9 cellular contexts compared by ENCODE assay signal in the genomic region with DNA sequence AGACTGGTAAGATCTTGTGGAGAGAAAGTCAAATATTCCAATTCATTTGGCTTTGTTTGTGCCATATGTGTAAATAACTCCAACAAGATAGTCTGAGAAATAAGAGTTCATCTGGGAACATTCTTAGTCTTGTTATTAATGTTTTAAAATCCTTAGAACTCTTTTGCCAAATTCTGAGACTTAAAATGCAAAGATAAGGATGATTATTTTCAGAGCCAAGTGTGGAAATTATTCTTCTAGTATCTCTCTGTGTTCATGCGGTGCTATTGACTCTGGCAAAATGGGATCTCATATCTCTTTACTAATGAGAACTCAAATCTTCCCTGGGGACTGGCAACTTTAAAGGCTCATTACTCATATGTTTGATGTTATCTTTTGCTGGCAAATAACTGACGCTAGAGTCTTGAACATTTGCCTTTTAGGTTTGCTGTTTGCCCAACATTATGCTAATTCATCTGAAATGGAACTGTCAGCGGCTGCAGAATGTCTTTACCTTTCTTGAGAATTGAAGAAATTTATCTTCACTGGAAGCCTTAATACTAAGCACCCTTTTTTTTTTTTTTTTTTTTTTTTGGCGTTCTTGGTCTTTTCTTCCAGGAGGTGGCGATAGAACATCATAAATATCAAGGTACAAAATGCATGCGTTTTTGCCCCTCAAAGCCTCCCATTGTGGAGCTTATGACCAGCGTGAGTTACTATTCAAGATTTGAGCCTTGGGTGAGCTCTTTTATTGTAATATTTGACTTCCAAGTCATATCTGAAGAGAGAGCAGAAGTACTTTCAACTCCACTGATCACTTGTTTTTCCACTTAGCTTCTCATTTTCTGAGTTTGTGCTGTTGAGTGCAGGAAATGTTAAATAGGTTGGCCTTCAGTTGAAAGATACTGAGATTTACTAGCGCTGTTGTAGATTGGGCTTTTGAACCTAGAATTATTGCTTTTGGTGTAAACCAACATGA.
DNase-seq lines count a peak whose midpoint lies in the region; ATAC-seq, FAIRE-seq and TF ChIP-seq lines count a peak whose summit lies in the region.
"Had no signal": no experiment of that assay in that cellular context is flagged by ENCODE, and none has a peak within 500 bp of the region (broad histone marks: within the 10 kb centered on the region; RNA-seq: fewer than 3 reads in every experiment).

No MANE protein-coding gene starts in this region.

- peak in 1 of 2 donors; percentile 9 for DNase-seq in activated T-cell treated with anti-CD3 and anti-CD28 coated beads, Interleukin-2, amount 50 U/mL, for 72 hours
- no peak for DNase-seq in activated T-cell treated with anti-CD3 and anti-CD28 coated beads, Interleukin-2, amount 50 U/mL, for 1 hour
- peak; percentile 34 for DNase-seq in HS-27A (ENCODE audit: low read depth)
- DNase-seq in NCI-H82 (lab: John Stamatoyannopoulos, UW) = peak; percentile 80
- DNase-seq in bronchial epithelial cell (ENCODE audit: low read depth) = peak; percentile 50
- DNase-seq in kidney glomerular epithelial cell (lab: John Stamatoyannopoulos, UW) = peak; percentile 29
- DNase-seq in thyroid gland = peak; percentile 31 to 35
- DNase-seq in GF-D8 (lab: John Stamatoyannopoulos, UW) = no peak

- H3K4me3 Mint-ChIP-seq in activated T-cell treated with anti-CD3 and anti-CD28 coated beads, Interleukin-2, amount 50 U/mL, for 72 hours = peak overlapping the region in 1 of 2 donors; percentile 3
- H3K4me3 Mint-ChIP-seq: dendritic cell treated with granulocyte-macrophage colony-stimulating factor and Interleukin-4, amounts not matched to agents 40 ng/mL and 50 ng/mL, for 4 days had no signal

- H3K4me3 ChIP-seq in bronchial epithelial cell (ENCODE audit: low read depth, low read length) = no peak overlapping the region
- H3K4me3 ChIP-seq in thyroid gland (replicated peaks in 1 of 3) = no peak overlapping the region

- intact Hi-C loops in thyroid gland (cut with DNase I) = loop anchor here (5.0 kb wide), 1 partner anchor 587 kb away; no protein-coding TSS in a partner anchor

- peak; percentile 60 to 70 for ATAC-seq in activated T-cell treated with anti-CD3 and anti-CD28 coated beads, Interleukin-2, amount 50 U/mL, for 72 hours (replicated peaks in 1 of 2)

- WGBS in thyroid gland, 2 donors = 6 to 8% methylated on average over 8 of the region's 8 CpGs

- peaks cover 2 to 12% of the 10 kb centered on the region in 2 donors for H3K36me3 Mint-ChIP-seq in activated T-cell treated with anti-CD3 and anti-CD28 coated beads, Interleukin-2, amount 50 U/mL, for 72 hours (ENCODE audit: insufficient read depth in 2 of 2)

- H3K4me1 ChIP-seq in thyroid gland = peaks cover 29 to 54% of the 10 kb centered on the region in 2 donors

- no peaks in the 10 kb centered on the region for H3K27me3 ChIP-seq in bronchial epithelial cell (ENCODE audit: control insufficient read depth, insufficient read depth, low read length)
- H3K27me3 ChIP-seq in thyroid gland = no peaks in the 10 kb centered on the region

- H3K9me3 Mint-ChIP-seq in activated T-cell treated with anti-CD3 and anti-CD28 coated beads, Interleukin-2, amount 50 U/mL, for 72 hours = peaks cover 5 to 6% of the 10 kb centered on the region in 2 donors
- H3K9me3 Mint-ChIP-seq: dendritic cell treated with granulocyte-macrophage colony-stimulating factor and Interleukin-4, amounts not matched to agents 40 ng/mL and 50 ng/mL, for 4 days had no signal

- no peaks in the 10 kb centered on the region for H3K36me3 ChIP-seq in bronchial epithelial cell (ENCODE audit: control insufficient read depth, insufficient read depth, low read length)
- no peaks in the 10 kb centered on the region for H3K36me3 ChIP-seq in thyroid gland

- peak overlapping the region; percentile 77 to 83 (median 81) for H3K27ac ChIP-seq in thyroid gland

- H3K27ac Mint-ChIP-seq in activated T-cell treated with anti-CD3 and anti-CD28 coated beads, Interleukin-2, amount 50 U/mL, for 72 hours = peak overlapping the region; percentile 76
- H3K27ac Mint-ChIP-seq: dendritic cell treated with granulocyte-macrophage colony-stimulating factor and Interleukin-4, amounts not matched to agents 40 ng/mL and 50 ng/mL, for 4 days had no signal

- TF ChIP-seq CTCF in bronchial epithelial cell (IDR thresholded peaks at IDR 0.05; ENCODE audit: insufficient read depth, low read length, severe bottlenecking) (peak; percentile 50), thyroid gland (IDR thresholded peaks at IDR 0.05) (peak in 5 of 6 experiments; percentile 18 to 84 (median 49))

- peaks cover 31% of the 10 kb centered on the region for H3K4me1 Mint-ChIP-seq in activated T-cell treated with anti-CD3 and anti-CD28 coated beads, Interleukin-2, amount 50 U/mL, for 72 hours (ENCODE audit: low read depth)

- H3K9me3 ChIP-seq in thyroid gland = no peaks in the 10 kb centered on the region

- no peak for TF ChIP-seq POLR2A in thyroid gland (IDR thresholded peaks at IDR 0.05)

- no peaks in the 10 kb centered on the region for H3K27me3 Mint-ChIP-seq in activated T-cell treated with anti-CD3 and anti-CD28 coated beads, Interleukin-2, amount 50 U/mL, for 72 hours (ENCODE audit: low read depth)

- FAIRE-seq in bronchial epithelial cell (lab: Jason Lieb, UNC) = no peak

Comparison
In these comparisons a context has a peak if more than half of its experiments do, and no peak if none do; other contexts are left out.
1. DNase-seq: peak in HS-27A (single experiment), NCI-H82 (single experiment), bronchial epithelial cell (single experiment), kidney glomerular epithelial cell (single experiment) and thyroid gland (2 of 2); none in activated T-cell treated with anti-CD3 and anti-CD28 coated beads, Interleukin-2, amount 50 U/mL, for 1 hour (single experiment) and GF-D8 (single experiment).